8 cellular contexts compared by ENCODE assay signal in genomic region chr12:130715996-130716917, GRCh38. TPM values are rescaled to one million over a fixed set of nuclear protein-coding genes. Genes with fewer than 3 reads are reported as not detected.
DNase-seq lines count a peak whose midpoint lies in the region; ATAC-seq and TF ChIP-seq lines count a peak whose summit lies in the region.

TSS of gene RIMBP2 (minus strand) at chr12:130716299. CDS start at chr12:130479013, 237,286 bp downstream.

- H3K9me3 Mint-ChIP-seq in activated T-helper 17 cell treated with anti-CD3 and anti-CD28 coated beads, Interleukin-2, amount 50 U/mL, for 72 hours = no peaks in the 10 kb centered on the region

- CTCF ChIA-PET in HEK293T (lab: Yijun Ruan, JAX) = no interaction called here

- H3K27ac Mint-ChIP-seq in activated T-helper 17 cell treated with anti-CD3 and anti-CD28 coated beads, Interleukin-2, amount 50 U/mL, for 72 hours = no peak within 1 kb of the TSS

- H3K4me1 ChIP-seq in BLaER1 = peaks cover 34% of the 10 kb centered on the region

- H3K27me3 ChIP-seq in BLaER1 = peaks cover 52% of the 10 kb centered on the region

- peak; percentile 31 for DNase-seq in M059J (ENCODE audit: low read depth)
- DNase-seq in islet precursor cell = peak; percentile 97
- DNase-seq in HEK293T (ENCODE audit: extremely low spot score) = no peak

- H3K4me2 ChIP-seq in BLaER1 = peak within 1 kb of the TSS; percentile 69

- H3K36me3 Mint-ChIP-seq in activated T-helper 17 cell treated with anti-CD3 and anti-CD28 coated beads, Interleukin-2, amount 50 U/mL, for 72 hours (ENCODE audit: low read depth) = no peaks in the 10 kb centered on the region

- H3K4me1 Mint-ChIP-seq in activated T-helper 17 cell treated with anti-CD3 and anti-CD28 coated beads, Interleukin-2, amount 50 U/mL, for 72 hours = no peaks in the 10 kb centered on the region

- H3K27ac ChIP-seq in BLaER1 (no peak within 1 kb of the TSS), temporal lobe (ENCODE audit: low read depth, low read length) (peak within 1 kb of the TSS; percentile 59)

- peak within 1 kb of the TSS; percentile 51 for H3K4me3 ChIP-seq in BLaER1

- no peak within 1 kb of the TSS for H3K9ac ChIP-seq in BLaER1

- H3K36me3 ChIP-seq in BLaER1 = no peaks in the 10 kb centered on the region

- POLR2A ChIA-PET in HEK293T (lab: Yijun Ruan, JAX) = no interaction called here

- H3K27me3 Mint-ChIP-seq in activated T-helper 17 cell treated with anti-CD3 and anti-CD28 coated beads, Interleukin-2, amount 50 U/mL, for 72 hours = peaks cover 42% of the 10 kb centered on the region

- peaks cover 8% of the 10 kb centered on the region; the same call in 1 of the 2 replicates for H4K20me1 ChIP-seq in BLaER1

- peaks cover 10% of the 10 kb centered on the region for H3K9me3 ChIP-seq in BLaER1

- H3K4me3 Mint-ChIP-seq in activated T-helper 17 cell treated with anti-CD3 and anti-CD28 coated beads, Interleukin-2, amount 50 U/mL, for 72 hours = peak within 1 kb of the TSS; percentile 31

- ATAC-seq in activated T-helper 17 cell treated with anti-CD3 and anti-CD28 coated beads, Interleukin-2, amount 50 U/mL, for 72 hours (replicated peaks) = no peak
- ATAC-seq in GM18519 (IDR thresholded peaks at IDR 0.05; ENCODE audit: low FRiP score, unreplicated experiment) = no peak
- ATAC-seq in GM21381 (IDR thresholded peaks at IDR 0.05; ENCODE audit: unreplicated experiment) = no peak

TF ChIP-seq in HEK293T, 16 proteins besides CTCF, POLR2A, EP300 and RAD21:
- TF ChIP-seq ZNF384 (IDR thresholded peaks at IDR 0.05) (no peak), NFRKB (IDR thresholded peaks at IDR 0.05) (no peak), SUZ12 (IDR thresholded peaks at IDR 0.05) (no peak), FOXK2 (IDR thresholded peaks at IDR 0.05) (no peak), L3MBTL2 (conservative IDR thresholded peaks at IDR 0.05) (no peak), FOXA1 (IDR thresholded peaks at IDR 0.05) (no peak), SP1 (IDR thresholded peaks at IDR 0.05) (no peak), FOXM1 (IDR thresholded peaks at IDR 0.05; ENCODE audit: borderline replicate concordance) (no peak), HDGF (IDR thresholded peaks at IDR 0.05; ENCODE audit: borderline replicate concordance) (no peak), PKNOX1 (IDR thresholded peaks at IDR 0.05) (no peak), ELF4 (IDR thresholded peaks at IDR 0.05) (no peak), CTBP1 (IDR thresholded peaks at IDR 0.05; ENCODE audit: borderline replicate concordance) (no peak), BHLHE40 (IDR thresholded peaks at IDR 0.05; ENCODE audit: borderline replicate concordance) (no peak), TARDBP (IDR thresholded peaks at IDR 0.05) (no peak), LEF1 (IDR thresholded peaks at IDR 0.05; ENCODE audit: borderline replicate concordance) (no peak), ARNT (IDR thresholded peaks at IDR 0.05) (no peak)

RNA-seq across cellular contexts. Expression of gene RIMBP2, which starts in this region (rescaled TPM):
- 0.47 and 0.81 TPM in 2 replicates for total RNA-seq in M059J (2014; rRNA removed; shearing (Covaris generic))
- total RNA-seq in activated T-helper 17 cell treated with anti-CD3 and anti-CD28 coated beads, Interleukin-2, amount 50 U/mL, for 72 hours = under 1 TPM in 1 of 2 donors, not detected in 1; 0.29 TPM
- total RNA-seq in temporal lobe = 34.2 TPM

Comparison
In these comparisons a context has a peak if more than half of its experiments do, and no peak if none do; other contexts are left out.
1. RNA of gene RIMBP2 (total RNA-seq): 34.2 TPM in temporal lobe (single experiment); 0.47 to 0.81 TPM in M059J and 0.29 TPM in activated T-helper 17 cell treated with anti-CD3 and anti-CD28 coated beads, Interleukin-2, amount 50 U/mL, for 72 hours; every median in the first group is over 10 times any median in the second.
2. Peak in DNase-seq in M059J; RNA of the gene not detected or under 1 TPM.